9 cellular contexts compared by ENCODE assay signal in genomic region chr1:201883786-201884185, GRCh38. TPM values are rescaled to one million over a fixed set of nuclear protein-coding genes. Genes with fewer than 3 reads are reported as not detected.
DNase-seq lines count a peak whose midpoint lies in the region; ATAC-seq and TF ChIP-seq lines count a peak whose summit lies in the region.
"Had no signal": no experiment of that assay in that cellular context is flagged by ENCODE, and none has a peak within 500 bp of the region (broad histone marks: within the 10 kb centered on the region; RNA-seq: fewer than 3 reads in every experiment).

No MANE protein-coding gene starts in this region.

- CTCF ChIA-PET in HCT116 (lab: Charles Lee), result interaction anchor here (1.2 to 4.2 kb wide), 5 partner anchors 12 to 119 kb away, joined by 3 to 27 read pairs (median 5); partner anchors contain the start of gene IPO9

- H2AFZ ChIP-seq in HCT116 (ENCODE audit: low read depth, low read length, poor library complexity, severe bottlenecking), result no peak overlapping the region

- peaks cover 15 to 29% of the 10 kb centered on the region in 2 donors for H3K4me1 Mint-ChIP-seq in stimulated activated naive B cell treated with anti-CD40 and anti-IgM and Interleukin-4, amounts not matched to agents 10 μg/mL and 1 μg/mL and 100 μg/mL, for 72 hours

- H3K36me3 Mint-ChIP-seq in stimulated activated naive B cell treated with anti-CD40 and anti-IgM and Interleukin-4, amounts not matched to agents 10 μg/mL and 1 μg/mL and 100 μg/mL, for 72 hours, result peaks cover 0 to 4% of the 10 kb centered on the region in 2 donors
- H3K36me3 Mint-ChIP-seq: IgD-negative memory B cell; natural killer cell treated with Interleukin-12 subunit alpha and Interleukin-12 subunit beta and Interleukin-15 and Interleukin-18, amount 100 ng/mL, for 72 hours had no signal

- H3K36me3 ChIP-seq in HCT116 (ENCODE audit: control insufficient read depth in 1 of 2, insufficient read depth in 2 of 2, low read length in 2 of 2), result no peaks in the 10 kb centered on the region

- TF ChIP-seq RAD21 in HCT116 (IDR thresholded peaks at IDR 0.05; ENCODE audit: low read depth), result no peak

- no peaks in the 10 kb centered on the region for H3K9me3 Mint-ChIP-seq in stimulated activated naive B cell treated with anti-CD40 and anti-IgM and Interleukin-4, amounts not matched to agents 10 μg/mL and 1 μg/mL and 100 μg/mL, for 72 hours
- H3K9me3 Mint-ChIP-seq: IgD-negative memory B cell; natural killer cell treated with Interleukin-12 subunit alpha and Interleukin-12 subunit beta and Interleukin-15 and Interleukin-18, amount 100 ng/mL, for 72 hours had no signal

- H3K9me3 ChIP-seq in HCT116 (ENCODE audit: control insufficient read depth in 1 of 2, insufficient read depth in 1 of 2, low read depth in 1 of 2, low read length in 2 of 2), result no peaks in the 10 kb centered on the region

- peak overlapping the region in 1 of 2 experiments; percentile 23; a peak in 3 of 4 replicates for H3K4me3 ChIP-seq in HCT116 (replicated peaks in 1 of 2; ENCODE audit: low read depth in 1 of 2, low read length in 2 of 2)

- H3K27me3 ChIP-seq in HCT116 (ENCODE audit: insufficient read depth, low read length), result no peaks in the 10 kb centered on the region

- H3K27me3 Mint-ChIP-seq in stimulated activated naive B cell treated with anti-CD40 and anti-IgM and Interleukin-4, amounts not matched to agents 10 μg/mL and 1 μg/mL and 100 μg/mL, for 72 hours, result peaks cover 20 to 22% of the 10 kb centered on the region in 2 donors

- peak overlapping the region; percentile 64 for H3K27ac ChIP-seq in HCT116 (ENCODE audit: low read depth, low read length)

- intact Hi-C loops in HCT116 (cut with micrococcal nuclease), result no loop called here
- intact Hi-C loops in left colon (cut with DNase I, micrococcal nuclease), result no loop called here

- no peak overlapping the region for H3K4me3 Mint-ChIP-seq in stimulated activated naive B cell treated with anti-CD40 and anti-IgM and Interleukin-4, amounts not matched to agents 10 μg/mL and 1 μg/mL and 100 μg/mL, for 72 hours
- H3K4me3 Mint-ChIP-seq: natural killer cell treated with Interleukin-12 subunit alpha and Interleukin-12 subunit beta and Interleukin-15 and Interleukin-18, amount 100 ng/mL, for 72 hours had no signal

- no peaks in the 10 kb centered on the region for H3K9me2 ChIP-seq in HCT116 (ENCODE audit: insufficient read depth)

- peaks cover 43 to 64% of the 10 kb centered on the region in 2 experiments for H3K4me1 ChIP-seq in HCT116 (ENCODE audit: control insufficient read depth in 1 of 2, insufficient read depth in 2 of 2, low read length in 2 of 2)

- BruUV-seq in HCT116 (replicated peaks; lab: Mats Ljungman, UMichigan), result no TSS peak

- RAD21 ChIA-PET in HCT116 (lab: Charles Lee; ENCODE audit: low non-redundant PET in 1 of 2, low total read pairs in 2 of 2, uncharacterized antibody in 2 of 2, unreplicated experiment in 2 of 2), result no interaction called here

- H4K20me1 ChIP-seq in HCT116 (ENCODE audit: insufficient read depth), result no peaks in the 10 kb centered on the region

- peak overlapping the region; percentile 71 for H3K4me2 ChIP-seq in HCT116 (ENCODE audit: low read length)

- no peak for TF ChIP-seq CTCF in HCT116 (IDR thresholded peaks at IDR 0.05 in 2 of 3, conservative IDR thresholded peaks at IDR 0.05 in 1 of 3; ENCODE audit: borderline replicate concordance in 1 of 3, insufficient read depth in 1 of 3, low read depth in 2 of 3, low read length in 2 of 3)

- no peaks in the 10 kb centered on the region for H3K79me2 ChIP-seq in HCT116 (ENCODE audit: insufficient read depth, low read length)

- POLR2A ChIA-PET in HCT116 (lab: Charles Lee), result interaction anchor here (0.9 to 2.0 kb wide), 7 partner anchors 9 to 169 kb away, joined by 3 to 9 read pairs (median 3); partner anchors contain the start of gene ELF3

- peak; percentile 28 for ATAC-seq in HCT116
- ATAC-seq in stimulated activated naive B cell treated with anti-CD40 and anti-IgM and Interleukin-4, amounts not matched to agents 10 μg/mL and 1 μg/mL and 100 μg/mL, for 72 hours (replicated peaks), result peak; percentile 59 to 61
- no peak for ATAC-seq in left colon
- no peak for ATAC-seq in HG03108 (IDR thresholded peaks at IDR 0.05; ENCODE audit: unreplicated experiment)
- no peak for ATAC-seq in GM18498 (IDR thresholded peaks at IDR 0.05; ENCODE audit: unreplicated experiment)
- ATAC-seq: natural killer cell treated with Interleukin-12 subunit alpha and Interleukin-12 subunit beta and Interleukin-15 and Interleukin-18, amount 100 ng/mL, for 72 hours had no signal

- no peak for TF ChIP-seq POLR2A in HCT116 (IDR thresholded peaks at IDR 0.05; ENCODE audit: borderline replicate concordance, extremely low read depth, insufficient read depth, insufficient read length)

- H3K27ac Mint-ChIP-seq in stimulated activated naive B cell treated with anti-CD40 and anti-IgM and Interleukin-4, amounts not matched to agents 10 μg/mL and 1 μg/mL and 100 μg/mL, for 72 hours, result no peak overlapping the region
- H3K27ac Mint-ChIP-seq: natural killer cell treated with Interleukin-12 subunit alpha and Interleukin-12 subunit beta and Interleukin-15 and Interleukin-18, amount 100 ng/mL, for 72 hours had no signal

- peak overlapping the region; percentile 54 for H3K9ac ChIP-seq in HCT116 (ENCODE audit: low read length)

- DNase-seq in HCT116 (ENCODE audit: low read depth, low spot score), result peak; percentile 41
- DNase-seq in SIG-M5 (lab: John Stamatoyannopoulos, UW), result peak; percentile 45
- peak; percentile 59 for DNase-seq in fibroblast of peridontal ligament (ENCODE audit: extremely low read depth)
- DNase-seq in stimulated activated naive B cell treated with anti-CD40 and anti-IgM and Interleukin-4, amounts not matched to agents 10 μg/mL and 1 μg/mL and 100 μg/mL, for 72 hours, result no peak
- no peak for DNase-seq in left colon

TF ChIP-seq in HCT116, 20 proteins besides CTCF, POLR2A, EP300 and RAD21:
- TF ChIP-seq TCF7L2 (IDR thresholded peaks at IDR 0.05; ENCODE audit: borderline replicate concordance, extremely low read depth, insufficient read depth, insufficient read length) (peak; percentile 50), FOSL1 (IDR thresholded peaks at IDR 0.05; ENCODE audit: low read depth) (no peak), POLR2AphosphoS5 (IDR thresholded peaks at IDR 0.05; ENCODE audit: low read depth, low read length) (peak; percentile 50; the same call in 1 of the 2 replicates)

RNA-seq across cellular contexts. Expression of gene SHISA4, which starts 4.9 kb away (rescaled TPM):
- 15.2 TPM for total RNA-seq in HCT116 (2021; ENCODE audit: unreplicated experiment)
- polyA plus RNA-seq in HCT116 (2012), result 23.0 and 23.2 TPM in 2 replicates
- 1 to 10 TPM; 1.7 to 2.6 TPM for total RNA-seq in left colon

RNA-seq across cellular contexts. Expression of gene IPO9, which starts 54.8 kb away (rescaled TPM):
- total RNA-seq in HCT116 (2021; ENCODE audit: unreplicated experiment), result 80.6 TPM
- polyA plus RNA-seq in HCT116 (2012), result 34.4 and 44.0 TPM in 2 replicates
- 10 to 100 TPM; 22.0 to 24.3 TPM for total RNA-seq in left colon

Comparison
In these comparisons a context has a peak if more than half of its experiments do, and no peak if none do; other contexts are left out.
1. ATAC-seq: peak in HCT116 (single experiment) and stimulated activated naive B cell treated with anti-CD40 and anti-IgM and Interleukin-4, amounts not matched to agents 10 μg/mL and 1 μg/mL and 100 μg/mL, for 72 hours (2 of 2); none in left colon (single experiment), HG03108 (single experiment) and GM18498 (single experiment).
2. DNase-seq: peak in HCT116 (single experiment), SIG-M5 (single experiment) and fibroblast of peridontal ligament (single experiment); none in stimulated activated naive B cell treated with anti-CD40 and anti-IgM and Interleukin-4, amounts not matched to agents 10 μg/mL and 1 μg/mL and 100 μg/mL, for 72 hours (single experiment) and left colon (0 of 2).